Comparison of ENCODE assay signal across 25 cellular contexts in genomic region chr12:29656762-29657538, GRCh38.
"Had no signal": no experiment of that assay in that cellular context is flagged by ENCODE, and none has a peak within 500 bp of the region (broad histone marks: within the 10 kb centered on the region; RNA-seq: fewer than 3 reads in every experiment).

No MANE protein-coding gene starts in this region.

- DNase-seq: activated CD4-positive, alpha-beta T cell treated with anti-CD3 and anti-CD28 coated beads, Interleukin-2, amount 10 ng/mL, durations not matched to agents 24 days and 14 days; activated CD4-positive, alpha-beta T cell treated with anti-CD3 and anti-CD28 coated beads, Interleukin-2, amount 50 U/mL, for 48 hours; activated CD4-positive, CD25-positive, alpha-beta regulatory T cell treated with anti-CD3 and anti-CD28 coated beads, Interleukin-2, amount 50 U/mL, for 72 hours; activated CD8-positive, alpha-beta memory T cell treated with anti-CD3 and anti-CD28 coated beads for 24 hours; activated effector memory CD4-positive, alpha-beta T cell treated with anti-CD3 and anti-CD28 coated beads, Interleukin-2, amount 50 U/mL, for 16 hours; activated naive CD4-positive, alpha-beta T cell treated with Interleukin-2 at 50 U/mL for 16 hours; activated naive CD8-positive, alpha-beta T cell treated with anti-CD3 and anti-CD28 coated beads, Interleukin-2, amount 50 U/mL, for 24 hours; activated T-cell treated with anti-CD3 and anti-CD28 coated beads, Interleukin-2, amount 50 U/mL, for 4 hours; amniotic stem cell; caudate nucleus; NCI-H1092; NCI-H1417; NCI-H1930; NCI-H2107; NCI-H510A treated with DMSO at 0.1 percent for 48 hours; NCI-H69; NK-92 treated with Interleukin-12 subunit alpha and Interleukin-12 subunit beta, amount 100 ng/mL, for 24 hours; Peyer's patch; SHP77 treated with DMSO at 0.1 percent for 48 hours had no signal

- H3K9me3 ChIP-seq: Peyer's patch had no signal

- H3K36me3 ChIP-seq: Peyer's patch had no signal

- H3K4me1 ChIP-seq: Peyer's patch had no signal

- H3K27ac Mint-ChIP-seq: activated CD4-positive, alpha-beta T cell treated with anti-CD3 and anti-CD28 coated beads, Interleukin-2, amount 10 ng/mL, durations not matched to agents 24 days and 14 days; activated naive CD4-positive, alpha-beta T cell treated with anti-CD3 and anti-CD28 coated beads, Interleukin-2, amount 50 U/mL, for 72 hours; activated naive CD8-positive, alpha-beta T cell treated with anti-CD3 and anti-CD28 coated beads, Interleukin-2, amount 50 U/mL, for 24 hours; T-helper 1 cell treated with Interleukin-12 subunit alpha and Interleukin-12 subunit beta and Interleukin-4 antibody, amounts not matched to agents 30 μg/mL and 1 μg/mL, for 36 hours; WTC11 had no signal

- H3K4me3 Mint-ChIP-seq: activated CD4-positive, alpha-beta T cell treated with anti-CD3 and anti-CD28 coated beads, Interleukin-2, amount 10 ng/mL, durations not matched to agents 24 days and 14 days; activated naive CD8-positive, alpha-beta T cell treated with anti-CD3 and anti-CD28 coated beads, Interleukin-2, amount 50 U/mL, for 24 hours; activated T-cell treated with anti-CD3 and anti-CD28 coated beads, Interleukin-2, amount 50 U/mL, for 4 hours; brain; T-helper 1 cell treated with Interleukin-12 subunit alpha and Interleukin-12 subunit beta and Interleukin-4 antibody, amounts not matched to agents 30 μg/mL and 1 μg/mL, for 36 hours; WTC11 had no signal

- H3K36me3 Mint-ChIP-seq: activated naive CD4-positive, alpha-beta T cell treated with anti-CD3 and anti-CD28 coated beads, Interleukin-2, amount 50 U/mL, for 72 hours had no signal

- ATAC-seq: activated naive CD4-positive, alpha-beta T cell treated with anti-CD3 and anti-CD28 coated beads, Interleukin-2, amount 50 U/mL, for 72 hours; activated naive CD8-positive, alpha-beta T cell treated with anti-CD3 and anti-CD28 coated beads, Interleukin-2, amount 50 U/mL, for 24 hours; activated T-cell treated with anti-CD3 and anti-CD28 coated beads, Interleukin-2, amount 50 U/mL, for 4 hours; WTC11 had no signal

- H3K4me3 ChIP-seq: Peyer's patch had no signal

- H3K27me3 ChIP-seq: Peyer's patch had no signal

- H3K27me3 Mint-ChIP-seq: activated CD4-positive, alpha-beta T cell treated with anti-CD3 and anti-CD28 coated beads, Interleukin-2, amount 10 ng/mL, durations not matched to agents 24 days and 14 days; activated naive CD8-positive, alpha-beta T cell treated with anti-CD3 and anti-CD28 coated beads, Interleukin-2, amount 50 U/mL, for 24 hours had no signal

- H3K4me1 Mint-ChIP-seq: activated CD4-positive, alpha-beta T cell treated with anti-CD3 and anti-CD28 coated beads, Interleukin-2, amount 10 ng/mL, durations not matched to agents 24 days and 14 days; activated naive CD8-positive, alpha-beta T cell treated with anti-CD3 and anti-CD28 coated beads, Interleukin-2, amount 50 U/mL, for 24 hours had no signal

- H3K9me3 Mint-ChIP-seq: activated CD4-positive, alpha-beta T cell treated with anti-CD3 and anti-CD28 coated beads, Interleukin-2, amount 10 ng/mL, durations not matched to agents 24 days and 14 days; activated naive CD4-positive, alpha-beta T cell treated with anti-CD3 and anti-CD28 coated beads, Interleukin-2, amount 50 U/mL, for 72 hours; activated naive CD8-positive, alpha-beta T cell treated with anti-CD3 and anti-CD28 coated beads, Interleukin-2, amount 50 U/mL, for 24 hours; activated T-cell treated with anti-CD3 and anti-CD28 coated beads, Interleukin-2, amount 50 U/mL, for 4 hours; T-helper 1 cell treated with Interleukin-12 subunit alpha and Interleukin-12 subunit beta and Interleukin-4 antibody, amounts not matched to agents 30 μg/mL and 1 μg/mL, for 36 hours; WTC11 had no signal

- H3K27ac ChIP-seq: KMS-11, Peyer's patch, RWPE1 had no signal

- H3K9ac ChIP-seq: KMS-11 had no signal
